In the genomic region with DNA sequence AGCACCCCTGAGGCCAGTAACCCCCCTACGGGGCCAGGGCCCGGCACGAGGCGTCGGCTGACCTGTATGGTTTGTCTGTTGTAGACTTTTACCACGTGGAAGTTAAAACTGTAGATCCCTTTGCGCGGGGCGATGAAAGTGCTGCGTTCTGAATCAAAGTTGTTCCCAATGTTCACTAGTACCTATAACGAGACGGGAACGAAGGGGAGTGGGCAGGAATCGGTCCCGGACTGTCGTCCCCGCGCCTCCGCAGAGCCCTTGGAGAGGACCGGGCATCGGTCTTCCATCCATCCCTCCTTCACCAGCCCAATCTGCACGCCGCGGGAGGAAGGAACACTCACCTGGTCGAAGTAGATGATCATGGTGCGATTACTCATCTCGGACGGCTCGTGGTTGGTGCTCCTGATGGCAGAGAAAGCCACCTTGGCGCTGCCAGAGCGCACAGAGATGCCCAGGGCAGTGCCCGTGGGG, we compare ENCODE assay signal across 13 cellular contexts. TPM values are rescaled to one million over a fixed set of nuclear protein-coding genes. Genes with fewer than 3 reads are reported as not detected.
DNase-seq lines count a peak whose midpoint lies in the region; ATAC-seq, FAIRE-seq and TF ChIP-seq lines count a peak whose summit lies in the region.
"Had no signal": no experiment of that assay in that cellular context is flagged by ENCODE, and none has a peak within 500 bp of the region (broad histone marks: within the 10 kb centered on the region; RNA-seq: fewer than 3 reads in every experiment).

No MANE protein-coding gene starts in this region.

- H3K9ac ChIP-seq in iPS-15b (ENCODE audit: low read depth, low read length): no peak overlapping the region

- no peak for FAIRE-seq in small intestine (lab: Jason Lieb, UNC)
- FAIRE-seq: TTC549 had no signal

- intact Hi-C loops in sigmoid colon (cut with DNase I): loop anchor here (10.0 kb wide), 1 partner anchor 336 kb away; no protein-coding TSS in a partner anchor

- H3K4me3 ChIP-seq in iPS-15b (ENCODE audit: low read depth, low read length) (peak overlapping the region; percentile 71), sigmoid colon (peak overlapping the region in 3 of 4 donors; percentile 48 to 57 (median 55)), small intestine (ENCODE audit: low read depth in 1 of 2, low read length in 2 of 2) (peak overlapping the region in 1 of 2 donors; percentile 63)

- no peak overlapping the region for H3K27ac Mint-ChIP-seq in activated naive CD4-positive, alpha-beta T cell treated with anti-CD3 and anti-CD28 coated beads, Interleukin-2, amount 50 U/mL, for 24 hours

- no peak for TF ChIP-seq POLR2A in sigmoid colon (IDR thresholded peaks at IDR 0.05)

- H3K4me1 ChIP-seq in iPS-15b (ENCODE audit: control insufficient read depth, insufficient read depth, low read length) (peaks cover 12% of the 10 kb centered on the region), sigmoid colon (peaks cover 0 to 49% (median 45%) of the 10 kb centered on the region in 4 donors), small intestine (ENCODE audit: control insufficient read depth in 2 of 2, insufficient read depth in 1 of 2, low read depth in 1 of 2, low read length in 1 of 2) (peaks cover 3 to 4% of the 10 kb centered on the region in 2 donors)

- peaks cover 20% of the 10 kb centered on the region for H3K4me1 Mint-ChIP-seq in activated naive CD4-positive, alpha-beta T cell treated with anti-CD3 and anti-CD28 coated beads, Interleukin-2, amount 50 U/mL, for 24 hours

- H3K27ac ChIP-seq in sigmoid colon: no peak overlapping the region
- no peak overlapping the region for H3K27ac ChIP-seq in small intestine (ENCODE audit: low read depth in 1 of 2, low read length in 1 of 2)

- H3K27me3 ChIP-seq in iPS-15b (ENCODE audit: control insufficient read depth, insufficient read depth, low read length) (peaks cover 86% of the 10 kb centered on the region), sigmoid colon (peaks cover 51 to 98% (median 84%) of the 10 kb centered on the region in 3 donors), small intestine (ENCODE audit: control insufficient read depth in 2 of 2, insufficient read depth in 2 of 2, low read length in 2 of 2) (peaks cover 6 to 56% of the 10 kb centered on the region in 2 donors)

- peaks cover 48% of the 10 kb centered on the region for H3K27me3 Mint-ChIP-seq in activated naive CD4-positive, alpha-beta T cell treated with anti-CD3 and anti-CD28 coated beads, Interleukin-2, amount 50 U/mL, for 24 hours

- TF ChIP-seq CTCF in sigmoid colon (IDR thresholded peaks at IDR 0.05): no peak

- H3K36me3 ChIP-seq in iPS-15b (ENCODE audit: control insufficient read depth, insufficient read depth, low read length): no peaks in the 10 kb centered on the region
- H3K36me3 ChIP-seq in sigmoid colon: no peaks in the 10 kb centered on the region
- no peaks in the 10 kb centered on the region for H3K36me3 ChIP-seq in small intestine (ENCODE audit: control insufficient read depth in 2 of 2, insufficient read depth in 2 of 2, low read length in 2 of 2)

- no peak for ATAC-seq in HG03025 (IDR thresholded peaks at IDR 0.05; ENCODE audit: low FRiP score, unreplicated experiment)
- no peak for ATAC-seq in HG03571 (IDR thresholded peaks at IDR 0.05; ENCODE audit: unreplicated experiment)

- whole genome bisulfite sequencing in sigmoid colon, 2 donors: 3 to 7% methylated on average over 32 of the region's 32 CpGs
- WGBS in small intestine, 3 donors: 3 to 5% (median 5%) methylated on average over 32 of the region's 32 CpGs

- no peaks in the 10 kb centered on the region for H3K9me3 Mint-ChIP-seq in activated naive CD4-positive, alpha-beta T cell treated with anti-CD3 and anti-CD28 coated beads, Interleukin-2, amount 50 U/mL, for 24 hours

- no peaks in the 10 kb centered on the region for H3K36me3 Mint-ChIP-seq in activated naive CD4-positive, alpha-beta T cell treated with anti-CD3 and anti-CD28 coated beads, Interleukin-2, amount 50 U/mL, for 24 hours

- no peak for DNase-seq in activated naive CD4-positive, alpha-beta T cell treated with Interleukin-2 at 50 U/mL for 16 hours
- DNase-seq in NCI-H1105 treated with DMSO at 0.1 percent for 48 hours (lab: John Stamatoyannopoulos, UW): peak; percentile 40
- DNase-seq in sigmoid colon: no peak
- no peak for DNase-seq in small intestine
- DNase-seq: IMR-90, NCI-H1436 treated with DMSO at 0.1 percent for 48 hours had no signal

- H3K9me3 ChIP-seq in iPS-15b (ENCODE audit: control insufficient read depth, insufficient read depth, low read length): no peaks in the 10 kb centered on the region
- no peaks in the 10 kb centered on the region for H3K9me3 ChIP-seq in sigmoid colon
- no peaks in the 10 kb centered on the region for H3K9me3 ChIP-seq in small intestine (ENCODE audit: control insufficient read depth, low read depth)

- no peak for TF ChIP-seq EP300 in sigmoid colon (IDR thresholded peaks at IDR 0.05)

- peak overlapping the region; percentile 63 for H3K4me3 Mint-ChIP-seq in activated naive CD4-positive, alpha-beta T cell treated with anti-CD3 and anti-CD28 coated beads, Interleukin-2, amount 50 U/mL, for 24 hours

RNA-seq across cellular contexts. Expression of gene CBLN1, which starts 0.7 kb away (rescaled TPM):
- total RNA-seq in sigmoid colon: under 1 TPM in 2 of 4 donors, not detected in 2; under 0.01 to 0.55 TPM
- polyA plus RNA-seq in sigmoid colon: under 1 TPM in 1 of 3 donors, not detected in 2; 0.55 TPM
- 1 to 10 TPM in 1 of 3 donors, under 1 TPM in 1, not detected in 1; 0.27 to 2.1 TPM for polyA plus RNA-seq in small intestine
- total RNA-seq: epithelial cell of proximal tubule, IMR-90, myocyte had no signal
- polyA plus RNA-seq: IMR-90 had no signal
